10 cellular contexts compared by ENCODE assay signal in genomic region chr16:15887283-15887682, GRCh38. TPM values are rescaled to one million over a fixed set of nuclear protein-coding genes. Genes with fewer than 3 reads are reported as not detected.
A peak's percentile ranks its signal among the peaks of the same experiment; 100 is the strongest.
DNase-seq lines count a peak whose midpoint lies in the region; ATAC-seq, FAIRE-seq and TF ChIP-seq lines count a peak whose summit lies in the region.
"Had no signal": no experiment of that assay in that cellular context is flagged by ENCODE, and none has a peak within 500 bp of the region (broad histone marks: within the 10 kb centered on the region; RNA-seq: fewer than 3 reads in every experiment).

No MANE protein-coding gene starts in this region.

- no peak for ATAC-seq in Panc1
- no peak for ATAC-seq in psoas muscle
- no peak for ATAC-seq in GM21381 (IDR thresholded peaks at IDR 0.05; ENCODE audit: unreplicated experiment)

- no peak for TF ChIP-seq POLR2A in erythroblast (IDR thresholded peaks at IDR 0.05; ENCODE audit: low read length)

- DNase-seq in Panc1 (ENCODE audit: low read depth, low spot score): no peak
- DNase-seq in erythroblast (lab: John Stamatoyannopoulos, UW): peak; percentile 49 to 66
- DNase-seq in psoas muscle: no peak
- DNase-seq in 8988T: no peak
- DNase-seq in GM20000 (ENCODE audit: low spot score): no peak
- no peak for DNase-seq in HTR-8/SVneo (ENCODE audit: insufficient read length, low spot score)
- DNase-seq: NCI-H1092 had no signal

- H3K27me3 ChIP-seq in DOHH2 (ENCODE audit: control insufficient read depth, low read length): no peaks in the 10 kb centered on the region
- no peaks in the 10 kb centered on the region for H3K27me3 ChIP-seq in Panc1 (ENCODE audit: control insufficient read depth, insufficient read depth, low read length)
- H3K27me3 ChIP-seq in psoas muscle (ENCODE audit: insufficient read depth in 3 of 3, low read length in 2 of 3): no peaks in the 10 kb centered on the region

- peaks cover 24% of the 10 kb centered on the region for H3K4me1 ChIP-seq in DOHH2 (ENCODE audit: control insufficient read depth, low read length)
- H3K4me1 ChIP-seq in Panc1 (ENCODE audit: control insufficient read depth, insufficient read depth, low read length): peaks cover 30% of the 10 kb centered on the region
- H3K4me1 ChIP-seq in psoas muscle: peaks cover 37% of the 10 kb centered on the region

- H3K4me3 ChIP-seq in DOHH2 (ENCODE audit: low read length) (peak overlapping the region; percentile 94), Panc1 (ENCODE audit: low read depth in 2 of 2, low read length in 2 of 2) (peak overlapping the region; percentile 69 to 71), psoas muscle (peak overlapping the region; percentile 95)

- no peak for FAIRE-seq in HTR-8/SVneo (lab: Jason Lieb, UNC)

- no peak overlapping the region for H3K27ac ChIP-seq in DOHH2 (ENCODE audit: low read depth, low read length)
- H3K27ac ChIP-seq in Panc1 (ENCODE audit: low read length): peak overlapping the region; percentile 99
- H3K27ac ChIP-seq in psoas muscle: peak overlapping the region; percentile 97

- no TSS peak for BruUV-seq in Panc1 (replicated peaks; lab: Mats Ljungman, UMichigan)

- H4K20me1 ChIP-seq in DOHH2 (ENCODE audit: control insufficient read depth, insufficient read depth, low read depth, low read length): peaks cover 3% of the 10 kb centered on the region; the same call in 1 of the 2 replicates

- TF ChIP-seq CTCF in DOHH2 (IDR thresholded peaks at IDR 0.05; ENCODE audit: low read depth, low read length, poor library complexity, severe bottlenecking) (no peak), Panc1 (IDR thresholded peaks at IDR 0.05) (no peak), psoas muscle (IDR thresholded peaks at IDR 0.05) (no peak), GM20000 (IDR thresholded peaks at IDR 0.05; ENCODE audit: extremely low read depth, missing control alignments) (no peak)

- H3K79me2 ChIP-seq in DOHH2 (ENCODE audit: control insufficient read depth, low read length): peaks cover 50% of the 10 kb centered on the region

- no peaks in the 10 kb centered on the region for H3F3A ChIP-seq in DOHH2 (ENCODE audit: control insufficient read depth, insufficient read depth)

- POLR2A ChIA-PET in Panc1 (lab: Charles Lee): interaction anchor here (0.6 kb wide), 2 partner anchors 13 to 79 kb away, joined by 4 to 10 read pairs; no protein-coding TSS in a partner anchor

- H3K36me3 ChIP-seq in DOHH2 (ENCODE audit: control insufficient read depth, low read length) (peaks cover 26% of the 10 kb centered on the region), Panc1 (ENCODE audit: control insufficient read depth, insufficient read depth, low read length) (peaks cover 10% of the 10 kb centered on the region), psoas muscle (ENCODE audit: insufficient read depth in 1 of 2, low read depth in 1 of 2) (peaks cover 0 to 27% of the 10 kb centered on the region in 2 donors)

- H3K9me3 ChIP-seq in DOHH2 (ENCODE audit: control insufficient read depth, insufficient read depth, low read length): no peaks in the 10 kb centered on the region
- H3K9me3 ChIP-seq in Panc1 (ENCODE audit: control insufficient read depth, insufficient read depth, low read depth, low read length): no peaks in the 10 kb centered on the region
- H3K9me3 ChIP-seq in psoas muscle: no peaks in the 10 kb centered on the region

- H3K9me2 ChIP-seq in DOHH2 (replicated peaks; ENCODE audit: control insufficient read depth, low read length): no peaks in the 10 kb centered on the region

- intact Hi-C loops in Panc1 (cut with micrococcal nuclease; ENCODE audit: unreplicated experiment) (no loop called here), psoas muscle (cut with DNase I) (loop anchor here in 1 of 2 donors (5.0 to 10.0 kb wide), 2 partner anchors 60 to 62 kb away; partner anchors contain the start of gene ABCC1)

- 80 to 86% (median 82%) methylated on average over 4 of the region's 4 CpGs for WGBS in psoas muscle, 3 donors

- CTCF ChIA-PET in Panc1 (lab: Charles Lee): interaction anchor here (0.6 to 0.7 kb wide), 2 partner anchors 15 to 39 kb away, joined by 3 to 5 read pairs; no protein-coding TSS in a partner anchor

- peak overlapping the region; percentile 50 for H3K4me2 ChIP-seq in DOHH2 (ENCODE audit: low read length)

- in situ Hi-C loops in Panc1 (cut with HindIII; ENCODE audit: low pct_unique_long_range_greater_than_20kb, low sequenced_read_pairs): no loop called here

RNA-seq across cellular contexts. Expression of gene CEP20, which starts 1.1 kb away (rescaled TPM):
- total RNA-seq in Panc1 (2021; ENCODE audit: unreplicated experiment) (94.3 TPM), psoas muscle (10 to 100 TPM; 38.1 to 67.1 (median 56.0) TPM)
- polyA plus RNA-seq in Panc1 (2012; ENCODE audit: insufficient read length): 45.4 TPM
- polyA plus RNA-seq in psoas muscle: 10 to 100 TPM; 33.0 to 98.9 (median 33.5) TPM

RNA-seq across cellular contexts. Expression of gene MYH11, which starts 30.5 kb away (rescaled TPM):
- total RNA-seq in Panc1 (2021; ENCODE audit: unreplicated experiment) (0.51 TPM), psoas muscle (10 to 100 TPM in 3 of 4 donors, 1 to 10 TPM in 1; 8.4 to 26.4 (median 15.2) TPM)
- polyA plus RNA-seq in Panc1 (2012; ENCODE audit: insufficient read length): 0.59 TPM
- polyA plus RNA-seq in psoas muscle: 10 to 100 TPM in 1 of 3 donors, 1 to 10 TPM in 2; 6.1 to 15.0 (median 8.0) TPM
- total RNA-seq: activated CD8-positive, alpha-beta memory T cell treated with anti-CD3 and anti-CD28 coated beads for 36 hours had no signal

Comparison
In these comparisons a context has a peak if more than half of its experiments do, and no peak if none do; other contexts are left out.
1. DNase-seq: peak in erythroblast (2 of 2); none in Panc1 (single experiment), psoas muscle (0 of 2), 8988T (single experiment), GM20000 (single experiment) and HTR-8/SVneo (single experiment).
2. Peak in every context shown above with its lines, with median percentiles within 50 percentile points of each other: H3K4me3 ChIP-seq.